1 cellular context compared by ENCODE assay signal in the genomic region with DNA sequence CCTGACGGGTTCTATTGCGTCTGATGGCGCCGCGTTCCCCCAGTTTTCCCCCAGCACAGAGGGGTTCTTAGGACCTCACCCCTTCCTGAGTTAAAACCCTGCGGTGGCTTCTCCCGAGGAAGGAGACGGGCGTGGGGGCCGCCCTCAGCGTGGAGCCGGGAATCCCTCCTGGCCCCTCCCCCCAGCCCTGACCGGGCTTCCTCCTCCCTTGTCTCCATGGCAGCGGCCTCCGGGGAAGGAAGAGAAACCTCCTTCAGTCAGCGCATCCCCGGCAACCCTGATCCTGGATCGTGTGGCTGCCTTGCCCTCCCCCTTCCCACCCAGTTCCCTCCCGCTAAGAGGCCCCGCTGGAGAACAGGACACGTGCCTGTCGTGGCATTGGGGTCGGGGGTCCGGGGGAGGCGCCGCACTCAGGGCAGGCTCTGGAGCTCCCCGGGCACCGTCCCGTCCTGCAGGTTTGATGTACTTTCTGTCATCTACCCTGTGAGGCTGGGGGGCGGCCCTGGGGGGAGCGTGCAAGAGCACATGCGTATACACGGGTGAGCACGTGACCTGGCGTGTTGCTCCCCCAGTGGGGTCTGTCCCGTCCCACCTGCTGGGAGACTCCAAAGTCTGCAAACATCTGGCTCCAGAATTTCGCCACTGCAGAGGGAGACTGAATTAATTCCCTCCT.
TF ChIP-seq lines count a peak whose summit lies in the region.

No MANE protein-coding gene starts in this region.

TF ChIP-seq in A549, 52 proteins besides CTCF, POLR2A, EP300 and RAD21:
- TF ChIP-seq CHD2 (IDR thresholded peaks at IDR 0.05; ENCODE audit: low read length, partially characterized antibody) (no peak), FOSL2 (IDR thresholded peaks at IDR 0.05) (no peak), FOSL2 (CRISPR knock-in tag; IDR thresholded peaks at IDR 0.05) (peak; percentile 7; the same call in 1 of the 2 replicates), MAX (IDR thresholded peaks at IDR 0.05) (0 out of 2 replicates have a peak, but pooled peaks have one; percentile 22)
- TF ChIP-seq, protein P1, sequence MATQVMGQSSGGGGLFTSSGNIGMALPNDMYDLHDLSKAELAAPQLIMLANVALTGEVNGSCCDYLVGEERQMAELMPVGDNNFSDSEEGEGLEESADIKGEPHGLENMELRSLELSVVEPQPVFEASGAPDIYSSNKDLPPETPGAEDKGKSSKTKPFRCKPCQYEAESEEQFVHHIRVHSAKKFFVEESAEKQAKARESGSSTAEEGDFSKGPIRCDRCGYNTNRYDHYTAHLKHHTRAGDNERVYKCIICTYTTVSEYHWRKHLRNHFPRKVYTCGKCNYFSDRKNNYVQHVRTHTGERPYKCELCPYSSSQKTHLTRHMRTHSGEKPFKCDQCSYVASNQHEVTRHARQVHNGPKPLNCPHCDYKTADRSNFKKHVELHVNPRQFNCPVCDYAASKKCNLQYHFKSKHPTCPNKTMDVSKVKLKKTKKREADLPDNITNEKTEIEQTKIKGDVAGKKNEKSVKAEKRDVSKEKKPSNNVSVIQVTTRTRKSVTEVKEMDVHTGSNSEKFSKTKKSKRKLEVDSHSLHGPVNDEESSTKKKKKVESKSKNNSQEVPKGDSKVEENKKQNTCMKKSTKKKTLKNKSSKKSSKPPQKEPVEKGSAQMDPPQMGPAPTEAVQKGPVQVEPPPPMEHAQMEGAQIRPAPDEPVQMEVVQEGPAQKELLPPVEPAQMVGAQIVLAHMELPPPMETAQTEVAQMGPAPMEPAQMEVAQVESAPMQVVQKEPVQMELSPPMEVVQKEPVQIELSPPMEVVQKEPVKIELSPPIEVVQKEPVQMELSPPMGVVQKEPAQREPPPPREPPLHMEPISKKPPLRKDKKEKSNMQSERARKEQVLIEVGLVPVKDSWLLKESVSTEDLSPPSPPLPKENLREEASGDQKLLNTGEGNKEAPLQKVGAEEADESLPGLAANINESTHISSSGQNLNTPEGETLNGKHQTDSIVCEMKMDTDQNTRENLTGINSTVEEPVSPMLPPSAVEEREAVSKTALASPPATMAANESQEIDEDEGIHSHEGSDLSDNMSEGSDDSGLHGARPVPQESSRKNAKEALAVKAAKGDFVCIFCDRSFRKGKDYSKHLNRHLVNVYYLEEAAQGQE (IDR thresholded peaks at IDR 0.05): no peak
